Comparison of ENCODE assay signal across 24 cellular contexts in genomic region chr2:209609531-209609930, GRCh38.
DNase-seq lines count a peak whose midpoint lies in the region; ATAC-seq, FAIRE-seq and TF ChIP-seq lines count a peak whose summit lies in the region.
"Had no signal": no experiment of that assay in that cellular context is flagged by ENCODE, and none has a peak within 500 bp of the region (broad histone marks: within the 10 kb centered on the region; RNA-seq: fewer than 3 reads in every experiment).

No MANE protein-coding gene starts in this region.

- 20% methylated on average over 2 of the region's 2 CpGs for WGBS in HepG2 (ENCODE audit: low lambda C conversion rate)
- WGBS in right lobe of liver (ENCODE audit: insufficient coverage, low coverage, low lambda C conversion rate, missing lambda C conversion rate) = 52% methylated on average over 2 of the region's 2 CpGs
- WGBS in IMR-90 (ENCODE audit: extremely low coverage in 2 of 2, insufficient read length in 1 of 2), 2 experiments = no CpG with 5 or more reads among the region's 2 CpGs

- TF ChIP-seq POLR2A in HepG2 (IDR thresholded peaks at IDR 0.05; ENCODE audit: insufficient read depth in 1 of 2, low read depth in 2 of 2, low read length in 2 of 2) (no peak), right lobe of liver (IDR thresholded peaks at IDR 0.05) (no peak), IMR-90 (IDR thresholded peaks at IDR 0.05; ENCODE audit: low read depth, low read length) (no peak)

- H2BK20ac ChIP-seq in IMR-90 (ENCODE audit: low read depth, low read length) = no peak overlapping the region

- no peak for ATAC-seq in HepG2
- no peak for ATAC-seq in right lobe of liver
- no peak for ATAC-seq in IMR-90 (ENCODE audit: low read depth)
- ATAC-seq in GM21825 (IDR thresholded peaks at IDR 0.05; ENCODE audit: unreplicated experiment) = no peak
- no peak for ATAC-seq in stimulated activated naive CD8-positive, alpha-beta T cell treated with anti-CD3 and anti-CD28 coated beads, Interleukin-15, Interleukin-2, amounts not matched to agents 100 U/mL and 50 U/mL, for 24 hours
- ATAC-seq: CD8-positive, alpha-beta T cell; GM12878 had no signal

- no peak overlapping the region for H3K23ac ChIP-seq in IMR-90 (ENCODE audit: low read depth, low read length)

- H4K20me1 ChIP-seq in HepG2 (ENCODE audit: insufficient read depth, low read length) (no peaks in the 10 kb centered on the region), IMR-90 (ENCODE audit: insufficient read depth, low read length) (no peaks in the 10 kb centered on the region)
- H4K20me1 ChIP-seq: BLaER1 treated with 17β-estradiol and CSF1 and Interleukin-3, amounts not matched to agents 10 nM and 100 nM had no signal

- no peak for TF ChIP-seq RAD21 in HepG2 (CRISPR knock-in tag; IDR thresholded peaks at IDR 0.05)
- TF ChIP-seq RAD21 in IMR-90 (IDR thresholded peaks at IDR 0.05; ENCODE audit: low read length) = no peak

- H3K4me2 ChIP-seq in HepG2 (ENCODE audit: low read depth, low read length) (no peak overlapping the region), IMR-90 (ENCODE audit: low read depth, low read length) (no peak overlapping the region)
- H3K4me2 ChIP-seq: BLaER1 treated with 17β-estradiol and CSF1 and Interleukin-3, amounts not matched to agents 10 nM and 100 nM had no signal

- no peaks in the 10 kb centered on the region for H3K79me1 ChIP-seq in IMR-90 (ENCODE audit: low read depth in 1 of 2, low read length in 2 of 2)

- H2AFZ ChIP-seq in HepG2 (ENCODE audit: low read length) (no peak overlapping the region), IMR-90 (replicated peaks; ENCODE audit: low read length, poor library complexity) (no peak overlapping the region)

- no peaks in the 10 kb centered on the region for H3K36me3 ChIP-seq in HepG2 (replicated peaks in 1 of 2; ENCODE audit: control insufficient read depth in 1 of 2, insufficient read depth in 2 of 2, low read length in 2 of 2)
- H3K36me3 ChIP-seq in right lobe of liver = no peaks in the 10 kb centered on the region
- no peaks in the 10 kb centered on the region for H3K36me3 ChIP-seq in IMR-90 (ENCODE audit: control insufficient read depth, insufficient read depth, low read length)
- H3K36me3 ChIP-seq: BLaER1 treated with 17β-estradiol and CSF1 and Interleukin-3, amounts not matched to agents 10 nM and 100 nM had no signal

- H3K9me3 ChIP-seq in HepG2 (ENCODE audit: low read length) (no peaks in the 10 kb centered on the region), right lobe of liver (no peaks in the 10 kb centered on the region), IMR-90 (ENCODE audit: control insufficient read depth, insufficient read depth, low read length) (no peaks in the 10 kb centered on the region)
- H3K9me3 ChIP-seq: Caco-2 had no signal

- H4K5ac ChIP-seq in IMR-90 (ENCODE audit: low read depth, low read length) = no peak overlapping the region

- no peak overlapping the region for H3K4ac ChIP-seq in IMR-90 (ENCODE audit: low read depth, low read length)

- H2AK5ac ChIP-seq in IMR-90 (ENCODE audit: low read depth, low read length) = no peak overlapping the region

- H3K18ac ChIP-seq in IMR-90 (ENCODE audit: low read depth, low read length) = no peak overlapping the region

- no peak overlapping the region for H2BK120ac ChIP-seq in IMR-90 (ENCODE audit: low read depth, low read length)

- no peak overlapping the region for H2AK9ac ChIP-seq in IMR-90 (replicated peaks; ENCODE audit: low read depth, low read length, poor library complexity)

- intact Hi-C loops in HepG2 (cut with micrococcal nuclease; ENCODE audit: unreplicated experiment) = no loop called here
- intact Hi-C loops in right lobe of liver (cut with DNase I) = no loop called here
- intact Hi-C loops in IMR-90 (cut with micrococcal nuclease) = no loop called here

- in situ Hi-C loops in HepG2 (cut with HindIII; ENCODE audit: extremely low pct_ligation_motif_present, low pct_unique_long_range_greater_than_20kb) (no loop called here), IMR-90 (cut with MboI; ENCODE audit: low sequenced_read_pairs) (no loop called here)

- TF ChIP-seq EP300 in HepG2 (IDR thresholded peaks at IDR 0.05; ENCODE audit: low read depth in 2 of 2, low read length in 2 of 2) (no peak), HepG2 (CRISPR knock-in tag; IDR thresholded peaks at IDR 0.05; ENCODE audit: borderline replicate concordance) (no peak)

- CTCF ChIA-PET in HepG2 (lab: Yijun Ruan, JAX; ENCODE audit: low intra/inter-chr PET ratio, low total read pairs) = no interaction called here
- CTCF ChIA-PET in IMR-90 (lab: Yijun Ruan, JAX) = interaction anchor here (1.1 kb wide), 1 partner anchor 274 kb away, joined by 3 read pairs; no protein-coding TSS in a partner anchor

- no peak overlapping the region for H2BK15ac ChIP-seq in IMR-90 (ENCODE audit: low read depth, low read length)

- BruUV-seq in HepG2 (replicated peaks; lab: Mats Ljungman, UMichigan) (no TSS peak), IMR-90 (replicated peaks; lab: Mats Ljungman, UMichigan) (no TSS peak)

- H3K56ac ChIP-seq in IMR-90 (ENCODE audit: extremely low read depth, insufficient read depth, low read length) = no peak overlapping the region

- no peak overlapping the region for H3K14ac ChIP-seq in IMR-90 (replicated peaks; ENCODE audit: low read depth, low read length)

- H3K27ac ChIP-seq in HepG2 (ENCODE audit: extremely low read length, insufficient read depth, low read length) = no peak overlapping the region
- no peak overlapping the region for H3K27ac ChIP-seq in right lobe of liver
- no peak overlapping the region for H3K27ac ChIP-seq in IMR-90 (ENCODE audit: insufficient read depth, low read length)
- H3K27ac ChIP-seq: BLaER1 treated with 17β-estradiol and CSF1 and Interleukin-3, amounts not matched to agents 10 nM and 100 nM; C4-2B had no signal

- no peaks in the 10 kb centered on the region for H3K9me1 ChIP-seq in IMR-90 (ENCODE audit: insufficient read depth, low read length)

- H3K4me1 ChIP-seq in HepG2 (ENCODE audit: insufficient read depth, low read length) (no peaks in the 10 kb centered on the region), right lobe of liver (no peaks in the 10 kb centered on the region), IMR-90 (ENCODE audit: control insufficient read depth, insufficient read depth, low read length) (no peaks in the 10 kb centered on the region)
- H3K4me1 ChIP-seq: BLaER1 treated with 17β-estradiol and CSF1 and Interleukin-3, amounts not matched to agents 10 nM and 100 nM; Caco-2 had no signal

- dilution Hi-C loops in IMR-90 (cut with HindIII; ENCODE audit: low sequenced_read_pairs, unreplicated experiment) = no loop called here

- DNase-seq in HepG2 (ENCODE audit: low spot score) (no peak), right lobe of liver (no peak), D721Med (ENCODE audit: insufficient read length, low spot score) (no peak), IMR-90 (no peak)
- DNase-seq in stimulated activated naive CD8-positive, alpha-beta T cell treated with anti-CD3 and anti-CD28 coated beads, Interleukin-15, Interleukin-2, amounts not matched to agents 100 U/mL and 50 U/mL, for 24 hours = no peak
- DNase-seq: 8988T; AML-193; Caco-2; Calu3; CD4-positive, alpha-beta T cell; CD8-positive, alpha-beta T cell; DMS 273 treated with DMSO at 0.1 percent for 48 hours; DMS153; DMS53; DMS79; DND-41; EL; GDM1 had no signal

- no peak overlapping the region for H4K91ac ChIP-seq in IMR-90 (ENCODE audit: insufficient read depth, low read depth, low read length)

- POLR2A ChIA-PET in HepG2 (lab: Yijun Ruan, JAX) = no interaction called here
- POLR2A ChIA-PET in IMR-90 (lab: Charles Lee; ENCODE audit: unreplicated experiment) = no interaction called here

- TF ChIP-seq CTCF in HepG2 (CRISPR knock-in tag; IDR thresholded peaks at IDR 0.05) (no peak), right lobe of liver (IDR thresholded peaks at IDR 0.05) (no peak), D721Med (IDR thresholded peaks at IDR 0.05; ENCODE audit: insufficient read depth, missing control alignments) (no peak), IMR-90 (conservative IDR thresholded peaks at IDR 0.05; ENCODE audit: low read depth, low read length) (no peak)

- H3K27me3 ChIP-seq in HepG2 (ENCODE audit: control insufficient read depth in 1 of 2, insufficient read depth in 2 of 2, low read length in 2 of 2) = no peaks in the 10 kb centered on the region
- no peaks in the 10 kb centered on the region for H3K27me3 ChIP-seq in right lobe of liver
- no peaks in the 10 kb centered on the region for H3K27me3 ChIP-seq in IMR-90 (ENCODE audit: control insufficient read depth, insufficient read depth, low read length)
- H3K27me3 ChIP-seq: BLaER1 treated with 17β-estradiol and CSF1 and Interleukin-3, amounts not matched to agents 10 nM and 100 nM had no signal

- no peaks in the 10 kb centered on the region for H3K79me2 ChIP-seq in HepG2 (ENCODE audit: insufficient read depth, low read length)

- H3K4me3 ChIP-seq in HepG2 (replicated peaks in 1 of 3; ENCODE audit: insufficient read depth in 1 of 3, low read depth in 2 of 3, low read length in 3 of 3) (no peak overlapping the region), right lobe of liver (no peak overlapping the region), IMR-90 (ENCODE audit: insufficient read depth, low read depth, low read length) (no peak overlapping the region)
- H3K4me3 ChIP-seq: BLaER1 treated with 17β-estradiol and CSF1 and Interleukin-3, amounts not matched to agents 10 nM and 100 nM; GM12878 had no signal

- FAIRE-seq in HepG2 (lab: Jason Lieb, UNC) (no peak), D721Med (lab: Jason Lieb, UNC) (peak; percentile 21)
- FAIRE-seq: GM12878, GM12892, GM18507 had no signal

- H3K9ac ChIP-seq in HepG2 (ENCODE audit: insufficient read depth, low read depth, low read length) (no peak overlapping the region), IMR-90 (ENCODE audit: low read depth, low read length) (no peak overlapping the region)
- H3K9ac ChIP-seq: BLaER1 treated with 17β-estradiol and CSF1 and Interleukin-3, amounts not matched to agents 10 nM and 100 nM had no signal

- no peak overlapping the region for H2BK5ac ChIP-seq in IMR-90 (ENCODE audit: low read depth, low read length, poor library complexity, severe bottlenecking)

- H4K8ac ChIP-seq in IMR-90 (ENCODE audit: low read depth in 2 of 2, low read length in 2 of 2) = no peak overlapping the region

TF ChIP-seq in HepG2, 621 proteins besides CTCF, POLR2A, EP300 and RAD21 (continues in another document):
- TF ChIP-seq MAFF (IDR thresholded peaks at IDR 0.05; ENCODE audit: low read depth, low read length) (peak; percentile 47; the same call in 1 of the 2 replicates), NFE2L2 (IDR thresholded peaks at IDR 0.05; ENCODE audit: low read length) (peak; percentile 51; the same call in 1 of the 2 replicates), MAFK (conservative IDR thresholded peaks at IDR 0.05 in 1 of 2, IDR thresholded peaks at IDR 0.05 in 1 of 2; ENCODE audit: low read length in 2 of 2) (peak; percentile 58 to 68)

TF ChIP-seq in IMR-90, 13 proteins besides CTCF, POLR2A, EP300 and RAD21 (continues in another document):
- TF ChIP-seq BHLHE40 (IDR thresholded peaks at IDR 0.05; ENCODE audit: low read depth, low read length) (no peak), NFE2L2 (IDR thresholded peaks at IDR 0.05; ENCODE audit: low read depth, low read length) (peak; percentile 45; the same call in 1 of the 2 replicates), CEBPB (IDR thresholded peaks at IDR 0.05; ENCODE audit: low read depth, low read length) (no peak), MAFK (IDR thresholded peaks at IDR 0.05; ENCODE audit: low read depth, low read length) (0 out of 2 replicates have a peak, but pooled peaks have one; percentile 2)
